Comparison of ENCODE assay signal across 10 cellular contexts in the genomic region with DNA sequence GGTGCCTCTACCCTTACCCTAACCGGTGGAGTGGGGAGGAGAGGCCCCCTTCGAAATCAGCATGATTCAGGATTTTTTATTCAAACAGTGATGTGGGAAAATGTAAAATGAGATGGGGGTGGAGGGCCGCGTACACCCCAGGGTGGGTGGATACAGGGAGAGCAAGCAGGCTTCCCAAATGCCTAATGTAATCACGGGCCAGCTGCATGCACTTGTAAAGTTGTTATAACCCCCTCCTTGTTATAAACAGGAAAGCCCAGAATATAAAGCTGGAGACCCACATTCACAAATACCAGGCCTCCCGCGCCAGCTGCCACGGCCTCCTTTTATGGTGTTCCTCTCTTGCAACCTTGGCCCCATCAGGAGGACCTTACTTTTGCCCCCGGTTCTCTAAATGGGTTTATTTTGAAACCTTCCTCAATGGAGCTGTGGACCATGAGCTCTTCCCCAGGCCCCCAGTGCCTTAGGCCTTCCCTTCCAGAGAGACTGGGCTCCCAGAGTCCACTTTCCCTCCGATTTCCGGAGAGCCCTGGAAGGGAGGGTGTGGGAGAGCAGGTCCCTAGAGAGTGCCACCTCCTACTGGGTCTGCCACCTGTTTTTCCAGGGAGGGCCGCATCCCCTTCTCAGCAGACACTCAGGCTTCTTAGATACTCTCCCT. TPM values are rescaled to one million over a fixed set of nuclear protein-coding genes. Genes with fewer than 3 reads are reported as not detected.
DNase-seq lines count a peak whose midpoint lies in the region; ATAC-seq, FAIRE-seq and TF ChIP-seq lines count a peak whose summit lies in the region.
"Had no signal": no experiment of that assay in that cellular context is flagged by ENCODE, and none has a peak within 500 bp of the region (broad histone marks: within the 10 kb centered on the region; RNA-seq: fewer than 3 reads in every experiment).

No MANE protein-coding gene starts in this region.

- H3K4me3 ChIP-seq in BLaER1 treated with 17β-estradiol and CSF1 and Interleukin-3, amounts not matched to agents 10 nM and 100 nM, result no peak overlapping the region
- peak overlapping the region in 1 of 4 donors; percentile 48 for H3K4me3 ChIP-seq in esophagus muscularis mucosa
- H3K4me3 ChIP-seq in pancreas, result no peak overlapping the region

- FAIRE-seq in pancreas (lab: Jason Lieb, UNC), result no peak

- intact Hi-C loops in esophagus muscularis mucosa (cut with DNase I) (no loop called here), pancreas (cut with DNase I) (loop anchor here in 2 of 3 donors (10.0 kb wide), 2 partner anchors 477 to 497 kb away; no protein-coding TSS in a partner anchor)

- WGBS in esophagus muscularis mucosa, result 60% methylated on average over 12 of the region's 12 CpGs
- 40 to 47% methylated on average over 12 of the region's 12 CpGs for WGBS in pancreas, 2 donors

- H3K36me3 ChIP-seq in BLaER1 treated with 17β-estradiol and CSF1 and Interleukin-3, amounts not matched to agents 10 nM and 100 nM, result no peaks in the 10 kb centered on the region
- H3K36me3 ChIP-seq in esophagus muscularis mucosa, result no peaks in the 10 kb centered on the region
- no peaks in the 10 kb centered on the region for H3K36me3 ChIP-seq in pancreas

- peaks cover 0 to 12% (median 3%) of the 10 kb centered on the region in 11 experiments; a peak in 4 of 22 replicates for H3K9me3 ChIP-seq in BLaER1 treated with 17β-estradiol and CSF1 and Interleukin-3, amounts not matched to agents 10 nM and 100 nM (replicated peaks in 1 of 11)
- H3K9me3 ChIP-seq in esophagus muscularis mucosa (no peaks in the 10 kb centered on the region), pancreas (no peaks in the 10 kb centered on the region)

- H3K4me1 ChIP-seq in BLaER1 treated with 17β-estradiol and CSF1 and Interleukin-3, amounts not matched to agents 10 nM and 100 nM, result peaks cover 3 to 23% (median 16%) of the 10 kb centered on the region in 10 experiments; a peak in 13 of 20 replicates
- H3K4me1 ChIP-seq in esophagus muscularis mucosa (peaks cover 9 to 35% (median 28%) of the 10 kb centered on the region in 4 donors), pancreas (peaks cover 0 to 7% (median 0%) of the 10 kb centered on the region in 3 donors)

- H3K9ac ChIP-seq in BLaER1 treated with 17β-estradiol and CSF1 and Interleukin-3, amounts not matched to agents 10 nM and 100 nM, result no peak overlapping the region

- H3K4me3 Mint-ChIP-seq in neural crest cell, result peak overlapping the region; percentile 56

- H3K4me2 ChIP-seq in BLaER1 treated with 17β-estradiol and CSF1 and Interleukin-3, amounts not matched to agents 10 nM and 100 nM, result peak overlapping the region in 6 of 11 experiments; percentile 81 to 87 (median 84); a peak in 9 of 22 replicates

- H4K20me1 ChIP-seq in BLaER1 treated with 17β-estradiol and CSF1 and Interleukin-3, amounts not matched to agents 10 nM and 100 nM, result peaks cover 0 to 13% (median 0%) of the 10 kb centered on the region in 11 experiments; a peak in 4 of 22 replicates

- no peak overlapping the region for H3K27ac ChIP-seq in BLaER1 treated with 17β-estradiol and CSF1 and Interleukin-3, amounts not matched to agents 10 nM and 100 nM
- H3K27ac ChIP-seq in esophagus muscularis mucosa (replicated peaks in 1 of 4) (peak overlapping the region in 3 of 4 donors; percentile 8 to 41 (median 31)), pancreas (no peak overlapping the region)

- H3K9me3 Mint-ChIP-seq in neural crest cell, result no peaks in the 10 kb centered on the region

- TF ChIP-seq EP300 in esophagus muscularis mucosa (IDR thresholded peaks at IDR 0.05), result no peak

- peaks cover 57 to 95% (median 81%) of the 10 kb centered on the region in 11 experiments for H3K27me3 ChIP-seq in BLaER1 treated with 17β-estradiol and CSF1 and Interleukin-3, amounts not matched to agents 10 nM and 100 nM
- peaks cover 0 to 86% (median 48%) of the 10 kb centered on the region in 4 donors for H3K27me3 ChIP-seq in esophagus muscularis mucosa
- H3K27me3 ChIP-seq in pancreas, result peaks cover 0 to 45% (median 8%) of the 10 kb centered on the region in 4 donors

- H3K27me3 Mint-ChIP-seq in neural crest cell (ENCODE audit: low read depth), result peaks cover 97% of the 10 kb centered on the region

- no peak overlapping the region for H3K27ac Mint-ChIP-seq in neural crest cell (ENCODE audit: unreplicated experiment)

- DNase-seq in NCI-H524 treated with DMSO at 0.1 percent for 48 hours (lab: John Stamatoyannopoulos, UW) (peak; percentile 15), esophagus muscularis mucosa (ENCODE audit: extremely low spot score) (no peak), neural crest cell (ENCODE audit: low read depth, low spot score) (no peak), pancreas (no peak)
- DNase-seq in stimulated activated CD4-positive, alpha-beta T cell treated with anti-CD3 and anti-CD28 coated beads, Interleukin-1b, Interleukin-23, amount 100 ng/mL, for 48 hours, result no peak
- DNase-seq: cortex of kidney, NCI-H2107 had no signal

- ATAC-seq in pancreas, result no peak
- ATAC-seq in HG03045 (IDR thresholded peaks at IDR 0.05; ENCODE audit: unreplicated experiment), result no peak
- ATAC-seq in HG03108 (IDR thresholded peaks at IDR 0.05; ENCODE audit: unreplicated experiment), result no peak

- TF ChIP-seq CTCF in esophagus muscularis mucosa (IDR thresholded peaks at IDR 0.05), result no peak
- TF ChIP-seq CTCF in neural crest cell (conservative IDR thresholded peaks at IDR 0.05), result no peak
- no peak for TF ChIP-seq CTCF in pancreas (IDR thresholded peaks at IDR 0.05)

- TF ChIP-seq POLR2A in esophagus muscularis mucosa (IDR thresholded peaks at IDR 0.05; ENCODE audit: low read depth), result no peak

- H3K36me3 Mint-ChIP-seq in neural crest cell (ENCODE audit: low read depth), result no peaks in the 10 kb centered on the region

- peaks cover 25% of the 10 kb centered on the region for H3K4me1 Mint-ChIP-seq in neural crest cell

RNA-seq across cellular contexts. Expression of a gene that starts 0.9 kb away (rescaled TPM):
- total RNA-seq in esophagus muscularis mucosa, result under 1 TPM; 0.52 to 0.83 (median 0.69) TPM
- 0.09 and 0.18 TPM in 2 replicates for total RNA-seq in neural crest cell
- total RNA-seq in pancreas, result under 1 TPM in 4 of 6 donors, not detected in 2; 0.06 to 0.18 (median 0.13) TPM
- polyA plus RNA-seq in pancreas, result under 1 TPM; 0.07 to 0.08 TPM

RNA-seq across cellular contexts. Expression of a gene that starts 10.8 kb away (rescaled TPM):
- total RNA-seq in esophagus muscularis mucosa (1 to 10 TPM in 2 of 4 donors, under 1 TPM in 2; 0.71 to 1.7 (median 1.1) TPM), neural crest cell (0.11 TPM in 1 of 2 replicates, not detected in the other), pancreas (under 1 TPM in 3 of 6 donors, not detected in 3; 0.06 to 0.17 (median 0.12) TPM)
- under 1 TPM; 0.19 to 0.23 TPM for polyA plus RNA-seq in pancreas

RNA-seq across cellular contexts. Expression of a gene that starts 22.4 kb away (rescaled TPM):
- total RNA-seq in esophagus muscularis mucosa, result 10 to 100 TPM; 10.1 to 17.9 (median 15.5) TPM
- total RNA-seq in neural crest cell, result 14.0 and 16.8 TPM in 2 replicates
- total RNA-seq in pancreas, result 10 to 100 TPM in 2 of 6 donors, 1 to 10 TPM in 4; 7.3 to 14.7 (median 8.0) TPM
- polyA plus RNA-seq in pancreas, result 10 to 100 TPM; 14.2 to 17.6 TPM

Comparison
In these comparisons a context has a peak if more than half of its experiments do, and no peak if none do; other contexts are left out.
1. H3K27ac ChIP-seq: peak in esophagus muscularis mucosa (3 of 4); none in BLaER1 treated with 17β-estradiol and CSF1 and Interleukin-3, amounts not matched to agents 10 nM and 100 nM (0 of 11) and pancreas (0 of 4).